ENCODE assay signal across 8 cellular contexts in the genomic region with DNA sequence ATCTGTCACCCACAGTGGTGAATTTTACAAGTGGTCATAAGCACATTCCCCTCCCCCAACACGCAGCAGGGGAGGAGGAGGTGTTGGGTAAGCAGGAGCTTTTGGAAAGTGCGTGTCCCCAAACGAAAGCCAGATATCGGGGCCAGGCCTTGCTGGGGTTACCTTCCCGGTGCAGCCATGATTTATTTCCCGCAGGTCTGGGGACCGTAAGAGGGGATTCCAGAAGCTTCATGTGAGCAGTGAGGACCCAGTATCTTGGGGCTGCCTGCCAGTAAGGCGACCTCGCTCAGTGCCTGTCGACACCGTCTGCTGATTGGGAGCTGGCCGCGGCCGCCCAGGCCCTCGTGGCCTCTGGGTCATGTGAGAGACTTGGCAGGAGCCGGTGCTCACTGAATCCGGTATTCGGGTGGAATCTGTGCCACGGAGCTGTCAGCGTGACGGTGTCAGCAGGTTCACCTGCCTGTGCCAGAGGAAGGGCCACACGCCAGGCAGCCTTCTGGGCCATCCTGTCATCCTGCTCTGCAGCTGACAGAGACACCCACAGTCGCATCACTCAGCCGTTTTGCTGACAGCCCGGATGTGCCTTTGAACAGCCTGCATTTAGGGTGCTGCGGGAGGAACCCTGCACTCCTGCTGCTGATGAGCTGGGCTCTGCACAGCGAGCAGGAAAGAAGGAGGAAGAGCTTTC. TPM values are rescaled to one million over a fixed set of nuclear protein-coding genes. Genes with fewer than 3 reads are reported as not detected.
DNase-seq lines count a peak whose midpoint lies in the region; ATAC-seq, FAIRE-seq and TF ChIP-seq lines count a peak whose summit lies in the region.

No MANE protein-coding gene starts in this region.

- intact Hi-C loops in breast epithelium (cut with DNase I; ENCODE audit: low total_unique reads) (no loop called here), MCF 10A (cut with micrococcal nuclease) (no loop called here)

- FAIRE-seq in keratinocyte (lab: Jason Lieb, UNC), result no peak

- H3K27me3 ChIP-seq in breast epithelium, result no peaks in the 10 kb centered on the region
- H3K27me3 ChIP-seq in SU-DHL-6 (ENCODE audit: low read length), result no peaks in the 10 kb centered on the region
- H3K27me3 ChIP-seq in keratinocyte (ENCODE audit: control insufficient read depth, extremely low read depth, insufficient read depth, low read length), result peaks cover 4% of the 10 kb centered on the region
- H3K27me3 ChIP-seq in smooth muscle cell (ENCODE audit: low read depth), result no peaks in the 10 kb centered on the region

- H3K9me3 Mint-ChIP-seq in MCF 10A (ENCODE audit: unreplicated experiment), result no peaks in the 10 kb centered on the region

- H3K9me1 ChIP-seq in keratinocyte (ENCODE audit: control insufficient read depth, extremely low read depth, insufficient read depth, low read length), result no peaks in the 10 kb centered on the region

- CTCF ChIA-PET in MCF 10A (lab: Yijun Ruan, JAX), result interaction anchor here (0.6 kb wide), 4 partner anchors 96 to 958 kb away, joined by 3 read pairs; no protein-coding TSS in a partner anchor

- WGBS in smooth muscle cell (ENCODE audit: low lambda C conversion rate), result 55% methylated on average over 25 of the region's 27 CpGs

- H3K9ac ChIP-seq in SU-DHL-6 (ENCODE audit: low read length), result peak overlapping the region; percentile 48
- H3K9ac ChIP-seq in keratinocyte (ENCODE audit: control insufficient read depth, extremely low read depth, insufficient read depth, low read length), result no peak overlapping the region
- H3K9ac ChIP-seq in smooth muscle cell (ENCODE audit: low read depth), result no peak overlapping the region

- H3K9me2 ChIP-seq in SU-DHL-6 (replicated peaks; ENCODE audit: insufficient read depth, low read length), result no peaks in the 10 kb centered on the region

- H3K79me2 ChIP-seq in SU-DHL-6 (ENCODE audit: insufficient read depth, low read length) (no peaks in the 10 kb centered on the region), keratinocyte (ENCODE audit: control insufficient read depth, insufficient read depth, low read length) (no peaks in the 10 kb centered on the region), smooth muscle cell (ENCODE audit: low read depth) (no peaks in the 10 kb centered on the region)

- DNase-seq in breast epithelium (ENCODE audit: low spot score in 2 of 2) (peak; percentile 63 to 75), MCF 10A (ENCODE audit: unreplicated experiment) (no peak), caudate nucleus (lab: John Stamatoyannopoulos, UW) (peak in 60 of 61 donors; percentile 33 to 97 (median 80)), keratinocyte (ENCODE audit: low read depth, low spot score) (no peak), smooth muscle cell (lab: John Stamatoyannopoulos, UW; ENCODE audit: unreplicated experiment) (no peak), NCI-H446 treated with DMSO at 0.1 percent for 48 hours (lab: John Stamatoyannopoulos, UW) (no peak)

- H3K4me3 ChIP-seq in breast epithelium (peak overlapping the region; percentile 36 to 62 (median 50)), SU-DHL-6 (ENCODE audit: insufficient read depth, low read length, poor library complexity, severe bottlenecking) (peak overlapping the region; percentile 13), keratinocyte (ENCODE audit: control insufficient read depth in 2 of 3, extremely low read depth in 1 of 3, insufficient read depth in 2 of 3, low read depth in 1 of 3, low read length in 3 of 3) (no peak overlapping the region), smooth muscle cell (no peak overlapping the region)

- H3K4me2 ChIP-seq in SU-DHL-6 (ENCODE audit: low read depth, low read length, poor library complexity, severe bottlenecking) (peak overlapping the region; percentile 57), keratinocyte (ENCODE audit: control insufficient read depth, extremely low read depth, insufficient read depth, low read depth, low read length) (peak overlapping the region; percentile 50), smooth muscle cell (peak overlapping the region; percentile 12)

- no TSS peak for BruUV-seq in MCF 10A (replicated peaks; lab: Mats Ljungman, UMichigan)

- H4K20me1 ChIP-seq in SU-DHL-6 (ENCODE audit: low read depth, low read length) (no peaks in the 10 kb centered on the region), keratinocyte (ENCODE audit: control insufficient read depth, extremely low read depth, insufficient read depth, low read length) (no peaks in the 10 kb centered on the region), smooth muscle cell (ENCODE audit: low read depth) (no peaks in the 10 kb centered on the region)

- TF ChIP-seq CTCF in breast epithelium (IDR thresholded peaks at IDR 0.05) (no peak), MCF 10A (IDR thresholded peaks at IDR 0.05; ENCODE audit: unreplicated experiment) (no peak), SU-DHL-6 (IDR thresholded peaks at IDR 0.05; ENCODE audit: insufficient read depth, low read length, poor library complexity, severe bottlenecking) (no peak), keratinocyte (optimal IDR thresholded peaks at IDR 0.05 in 1 of 3, IDR thresholded peaks at IDR 0.05 in 1 of 3, conservative IDR thresholded peaks at IDR 0.05 in 1 of 3; ENCODE audit: extremely low read depth in 1 of 3, insufficient read depth in 2 of 3, low read length in 3 of 3) (no peak), smooth muscle cell (IDR thresholded peaks at IDR 0.05; ENCODE audit: borderline replicate concordance, insufficient read depth, poor library complexity, severe bottlenecking) (no peak)

- no peak for ATAC-seq in GM21381 (IDR thresholded peaks at IDR 0.05; ENCODE audit: unreplicated experiment)

- no peaks in the 10 kb centered on the region for H3K27me3 Mint-ChIP-seq in MCF 10A (ENCODE audit: insufficient read depth, unreplicated experiment)

- POLR2A ChIA-PET in MCF 10A (lab: Yijun Ruan, JAX), result no interaction called here

- H2AFZ ChIP-seq in SU-DHL-6 (ENCODE audit: low read depth, low read length, severe bottlenecking) (peak overlapping the region; percentile 35), keratinocyte (ENCODE audit: control insufficient read depth, low read length) (peak overlapping the region; percentile 72), smooth muscle cell (ENCODE audit: low read depth) (no peak overlapping the region)

- no peaks in the 10 kb centered on the region for H3K36me3 ChIP-seq in breast epithelium
- no peaks in the 10 kb centered on the region for H3K36me3 ChIP-seq in SU-DHL-6 (ENCODE audit: low read length)
- no peaks in the 10 kb centered on the region for H3K36me3 ChIP-seq in keratinocyte (ENCODE audit: control insufficient read depth in 2 of 2, extremely low read depth in 1 of 2, insufficient read depth in 2 of 2, low read length in 2 of 2)
- no peaks in the 10 kb centered on the region for H3K36me3 ChIP-seq in smooth muscle cell (ENCODE audit: low read depth)

- no peaks in the 10 kb centered on the region for H3K36me3 Mint-ChIP-seq in MCF 10A (ENCODE audit: insufficient read depth, unreplicated experiment)

- H3K27ac ChIP-seq in breast epithelium (peak overlapping the region; percentile 73 to 74), SU-DHL-6 (ENCODE audit: low read depth, low read length) (peak overlapping the region; percentile 96), caudate nucleus (ENCODE audit: low read depth, low read length) (peak overlapping the region; percentile 65), keratinocyte (ENCODE audit: control insufficient read depth, insufficient read depth, low read length) (no peak overlapping the region), smooth muscle cell (ENCODE audit: low read depth) (no peak overlapping the region)

- H3K4me3 Mint-ChIP-seq in MCF 10A (ENCODE audit: unreplicated experiment), result no peak overlapping the region

- H3K4me1 ChIP-seq in breast epithelium (no peaks in the 10 kb centered on the region), keratinocyte (ENCODE audit: control insufficient read depth, extremely low read depth, insufficient read depth, low read length) (no peaks in the 10 kb centered on the region), smooth muscle cell (ENCODE audit: low read depth) (peaks cover 4% of the 10 kb centered on the region)

- no peak overlapping the region for H3K27ac Mint-ChIP-seq in MCF 10A (ENCODE audit: low read depth, unreplicated experiment)

- no peaks in the 10 kb centered on the region for H3K9me3 ChIP-seq in breast epithelium
- H3K9me3 ChIP-seq in SU-DHL-6 (ENCODE audit: insufficient read depth, low read length), result no peaks in the 10 kb centered on the region
- no peaks in the 10 kb centered on the region for H3K9me3 ChIP-seq in keratinocyte (ENCODE audit: control insufficient read depth, low read depth, low read length)
- no peaks in the 10 kb centered on the region for H3K9me3 ChIP-seq in smooth muscle cell (replicated peaks; ENCODE audit: low read depth)

- H3K4me1 Mint-ChIP-seq in MCF 10A (ENCODE audit: insufficient read depth, unreplicated experiment), result no peaks in the 10 kb centered on the region

- dilution Hi-C loops in keratinocyte (cut with MboI; ENCODE audit: extremely low pct_ligation_motif_present, low sequenced_read_pairs), result no loop called here

- peaks cover 46% of the 10 kb centered on the region for H3F3A ChIP-seq in SU-DHL-6 (ENCODE audit: insufficient read depth)
- no peaks in the 10 kb centered on the region for H3F3A ChIP-seq in smooth muscle cell (ENCODE audit: low read depth)

- TF ChIP-seq POLR2A in breast epithelium (IDR thresholded peaks at IDR 0.05), result no peak

RNA-seq across cellular contexts. Expression of a gene that starts 37.3 kb away (rescaled TPM):
- total RNA-seq in breast epithelium (100 to 1,000 TPM in 1 of 3 donors, 10 to 100 TPM in 2; 86.3 to 121 (median 92.9) TPM), MCF 10A (2022) (238 and 324 TPM in 2 replicates), smooth muscle cell (334 and 385 TPM in 2 replicates)
- polyA plus RNA-seq in keratinocyte (182 to 207 TPM (median 199 TPM) in 3 replicates), smooth muscle cell (471 and 549 TPM in 2 replicates)
- polyA plus RNA-seq in keratinocyte (2011; ENCODE audit: low read depth), result 15.1 TPM
- 158 and 189 TPM in 2 replicates for polyA plus RNA-seq in keratinocyte (2011; cell fraction: cytosol; rRNA removed)
- 83.2 and 94.3 TPM in 2 replicates for polyA plus RNA-seq in keratinocyte (2011; cell fraction: nucleus; rRNA removed)
- polyA plus RNA-seq in keratinocyte (2012; ENCODE audit: low replicate concordance), result 178 and 286 TPM in 2 replicates
- 18.0 to 73.7 TPM (median 54.0 TPM) in 3 replicates for polyA minus RNA-seq in keratinocyte
- 57.2 TPM for polyA minus RNA-seq in keratinocyte (2011; cell fraction: cytosol; rRNA and poly(A)+ RNA removed)
- 18.0 and 23.0 TPM in 2 replicates for polyA minus RNA-seq in keratinocyte (2011; cell fraction: nucleus; rRNA and poly(A)+ RNA removed)

RNA-seq across cellular contexts. Expression of a gene that starts 37.6 kb away (rescaled TPM):
- total RNA-seq in breast epithelium (10 to 100 TPM; 30.2 to 44.5 (median 40.3) TPM), MCF 10A (2022) (54.6 and 54.7 TPM in 2 replicates), smooth muscle cell (53.6 and 60.4 TPM in 2 replicates)
- polyA plus RNA-seq in keratinocyte (48.2 to 57.1 TPM (median 50.9 TPM) in 3 replicates), smooth muscle cell (50.1 and 53.9 TPM in 2 replicates)
- polyA plus RNA-seq in keratinocyte (2011; ENCODE audit: low read depth), result 6.3 TPM
- 27.8 and 50.3 TPM in 2 replicates for polyA plus RNA-seq in keratinocyte (2011; cell fraction: cytosol; rRNA removed)
- polyA plus RNA-seq in keratinocyte (2011; cell fraction: nucleus; rRNA removed), result 76.5 and 87.7 TPM in 2 replicates
- polyA plus RNA-seq in keratinocyte (2012; ENCODE audit: low replicate concordance), result 25.0 and 31.5 TPM in 2 replicates
- polyA minus RNA-seq in keratinocyte, result 15.0 to 37.4 TPM (median 30.8 TPM) in 3 replicates
- 37.4 TPM for polyA minus RNA-seq in keratinocyte (2011; cell fraction: cytosol; rRNA and poly(A)+ RNA removed)
- 54.7 and 64.1 TPM in 2 replicates for polyA minus RNA-seq in keratinocyte (2011; cell fraction: nucleus; rRNA and poly(A)+ RNA removed)

Comparison
In these comparisons a context has a peak if more than half of its experiments do, and no peak if none do; other contexts are left out.
1. DNase-seq: peak in breast epithelium (2 of 2) and caudate nucleus (60 of 61); none in MCF 10A (single experiment), keratinocyte (single experiment), smooth muscle cell (single experiment) and NCI-H446 treated with DMSO at 0.1 percent for 48 hours (single experiment).
2. H3K27ac ChIP-seq: peak in breast epithelium (2 of 2), SU-DHL-6 (single experiment) and caudate nucleus (single experiment); none in keratinocyte (single experiment) and smooth muscle cell (single experiment).
3. H3K4me3 ChIP-seq: peak in breast epithelium (3 of 3) and SU-DHL-6 (single experiment); none in keratinocyte (0 of 3) and smooth muscle cell (single experiment).
4. Peak in every context shown above with its lines, with median percentiles within 50 percentile points of each other: H3K4me2 ChIP-seq.